ENCODE assay signal across 12 cellular contexts in the genomic region with DNA sequence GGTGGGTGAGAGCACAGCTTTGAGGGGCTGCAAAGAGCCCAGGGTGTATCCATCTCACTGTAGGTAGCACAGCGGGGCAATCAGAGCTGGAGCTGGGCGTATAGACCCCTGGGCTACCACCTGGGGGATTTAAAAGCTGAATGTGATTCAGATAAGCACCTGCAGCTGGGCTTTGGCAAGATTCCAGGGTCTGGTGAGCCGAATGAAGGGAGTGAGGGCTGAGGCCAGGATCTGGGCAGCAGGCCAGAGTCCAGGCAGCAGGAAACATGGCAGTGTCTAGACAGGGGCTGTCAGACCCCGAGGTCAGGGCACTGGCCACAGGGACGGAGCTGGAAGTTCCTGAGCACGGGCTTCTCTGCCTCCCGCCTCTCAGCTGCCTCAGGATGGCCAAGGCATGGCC. TPM values are rescaled to one million over a fixed set of nuclear protein-coding genes. Genes with fewer than 3 reads are reported as not detected.
DNase-seq lines count a peak whose midpoint lies in the region; ATAC-seq and TF ChIP-seq lines count a peak whose summit lies in the region.
"Had no signal": no experiment of that assay in that cellular context is flagged by ENCODE, and none has a peak within 500 bp of the region (broad histone marks: within the 10 kb centered on the region; RNA-seq: fewer than 3 reads in every experiment).

No MANE protein-coding gene starts in this region.

- TF ChIP-seq CTCF in ovary (IDR thresholded peaks at IDR 0.05): no peak

- peaks cover 27% of the 10 kb centered on the region for H3K4me1 ChIP-seq in ovary (ENCODE audit: insufficient read depth)

- H3K27ac ChIP-seq in ovary: peak overlapping the region in 1 of 2 donors; percentile 25

- no peak for TF ChIP-seq POLR2A in ovary (IDR thresholded peaks at IDR 0.05)

- H3K4me1 Mint-ChIP-seq in activated T-helper 17 cell treated with anti-CD3 and anti-CD28 coated beads, Interleukin-2, amount 50 U/mL, for 72 hours: no peaks in the 10 kb centered on the region

- H3K4me3 ChIP-seq in ovary: no peak overlapping the region
- H3K4me3 ChIP-seq: breast epithelium had no signal

- H3K27me3 Mint-ChIP-seq in activated T-helper 17 cell treated with anti-CD3 and anti-CD28 coated beads, Interleukin-2, amount 50 U/mL, for 72 hours: peaks cover 3% of the 10 kb centered on the region

- 33 to 44% (median 36%) methylated on average over 7 of the region's 7 CpGs for WGBS in ovary, 3 donors

- peak; percentile 38 for DNase-seq in HT-29 (ENCODE audit: low spot score)
- DNase-seq in NCI-H774 (lab: John Stamatoyannopoulos, UW): peak; percentile 83
- peak; percentile 67 to 82 (median 72) for DNase-seq in ovary
- no peak for DNase-seq in GM19240 (ENCODE audit: insufficient read length, low spot score)
- no peak for DNase-seq in NK-92 (lab: John Stamatoyannopoulos, UW; ENCODE audit: unreplicated experiment)
- no peak for DNase-seq in T1000 (lab: John Stamatoyannopoulos, UW)
- DNase-seq: activated CD8-positive, alpha-beta T cell treated with anti-CD3 and anti-CD28 coated beads for 36 hours; GF-D8; occipital lobe had no signal

- H3K36me3 Mint-ChIP-seq in activated T-helper 17 cell treated with anti-CD3 and anti-CD28 coated beads, Interleukin-2, amount 50 U/mL, for 72 hours (ENCODE audit: low read depth): no peaks in the 10 kb centered on the region

- no peaks in the 10 kb centered on the region for H3K9me3 ChIP-seq in ovary
- H3K9me3 ChIP-seq: breast epithelium had no signal

- no peaks in the 10 kb centered on the region for H3K36me3 ChIP-seq in ovary
- H3K36me3 ChIP-seq: breast epithelium had no signal

- intact Hi-C loops in ovary (cut with DNase I): no loop called here

- TF ChIP-seq EP300 in ovary (IDR thresholded peaks at IDR 0.05): no peak

- H3K27ac Mint-ChIP-seq in activated T-helper 17 cell treated with anti-CD3 and anti-CD28 coated beads, Interleukin-2, amount 50 U/mL, for 72 hours: no peak overlapping the region
- H3K27ac Mint-ChIP-seq: activated CD8-positive, alpha-beta T cell treated with anti-CD3 and anti-CD28 coated beads for 36 hours had no signal

- peak; percentile 7 for ATAC-seq in esophagus mucosa
- ATAC-seq in activated T-helper 17 cell treated with anti-CD3 and anti-CD28 coated beads, Interleukin-2, amount 50 U/mL, for 72 hours (replicated peaks): no peak
- ATAC-seq: activated CD8-positive, alpha-beta T cell treated with anti-CD3 and anti-CD28 coated beads for 36 hours had no signal

- H3K27me3 ChIP-seq in ovary: no peaks in the 10 kb centered on the region
- H3K27me3 ChIP-seq: breast epithelium had no signal

- no peak overlapping the region for H3K4me3 Mint-ChIP-seq in activated T-helper 17 cell treated with anti-CD3 and anti-CD28 coated beads, Interleukin-2, amount 50 U/mL, for 72 hours
- H3K4me3 Mint-ChIP-seq: activated CD8-positive, alpha-beta T cell treated with anti-CD3 and anti-CD28 coated beads for 36 hours had no signal

- H3K9me3 Mint-ChIP-seq in activated T-helper 17 cell treated with anti-CD3 and anti-CD28 coated beads, Interleukin-2, amount 50 U/mL, for 72 hours: no peaks in the 10 kb centered on the region
- H3K9me3 Mint-ChIP-seq: activated CD8-positive, alpha-beta T cell treated with anti-CD3 and anti-CD28 coated beads for 36 hours had no signal

RNA-seq across cellular contexts. Expression of a gene that starts 8.7 kb away (rescaled TPM):
- 32.8 and 33.5 TPM in 2 replicates for total RNA-seq in HT-29 (2014; rRNA removed; shearing (Covaris generic))
- 101 TPM for total RNA-seq in esophagus mucosa
- total RNA-seq in ovary: 100 to 1,000 TPM in 3 of 7 donors, 10 to 100 TPM in 4; 63.4 to 238 (median 77.4) TPM
- polyA plus RNA-seq in ovary: 100 to 1,000 TPM in 1 of 2 donors, 10 to 100 TPM in 1; 87.0 to 141 TPM
- 1 to 10 TPM in 1 of 2 donors, under 1 TPM in 1; 0.69 to 1.4 TPM for total RNA-seq in activated T-helper 17 cell treated with anti-CD3 and anti-CD28 coated beads, Interleukin-2, amount 50 U/mL, for 72 hours

Comparison
In these comparisons a context has a peak if more than half of its experiments do, and no peak if none do; other contexts are left out.
1. DNase-seq: peak in HT-29 (single experiment), NCI-H774 (single experiment) and ovary (5 of 5); none in GM19240 (single experiment), NK-92 (single experiment) and T1000 (single experiment).
2. RNA of a gene that starts 8.7 kb away (total RNA-seq): 101 TPM in esophagus mucosa (single experiment), 63.4 to 238 TPM in ovary and 32.8 to 33.5 TPM in HT-29; 0.69 to 1.4 TPM in activated T-helper 17 cell treated with anti-CD3 and anti-CD28 coated beads, Interleukin-2, amount 50 U/mL, for 72 hours; every median in the first group is over 10 times any median in the second.